ENCODE assay signal across 17 cellular contexts in the genomic region with DNA sequence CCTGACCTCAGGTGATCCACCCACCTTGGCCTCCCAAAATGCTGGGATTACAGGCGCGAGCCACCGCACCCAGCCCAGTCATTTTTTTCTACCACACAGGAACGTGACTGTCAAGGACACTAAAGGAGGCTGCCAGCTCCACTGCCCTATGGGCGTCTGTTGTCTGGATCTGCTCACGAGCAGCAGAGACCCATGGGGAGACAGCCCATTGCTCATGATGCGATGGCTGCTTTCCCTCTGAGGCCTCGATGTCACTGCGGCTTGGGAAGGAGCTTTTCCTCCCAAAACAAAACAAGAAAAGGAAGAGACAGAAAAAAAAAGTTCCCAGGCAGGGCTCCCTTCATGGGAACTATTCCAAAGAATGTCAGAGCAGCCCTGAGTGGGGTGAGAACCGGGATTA.
DNase-seq lines count a peak whose midpoint lies in the region; ATAC-seq and TF ChIP-seq lines count a peak whose summit lies in the region.
"Had no signal": no experiment of that assay in that cellular context is flagged by ENCODE, and none has a peak within 500 bp of the region (broad histone marks: within the 10 kb centered on the region; RNA-seq: fewer than 3 reads in every experiment).

No MANE protein-coding gene starts in this region.

- no peaks in the 10 kb centered on the region for H3K27me3 Mint-ChIP-seq in mesothelial cell of epicardium (ENCODE audit: low read depth)

- no peak overlapping the region for H3K27ac ChIP-seq in brain microvascular endothelial cell
- H3K27ac ChIP-seq: BLaER1 treated with 17β-estradiol and CSF1 and Interleukin-3, amounts not matched to agents 10 nM and 100 nM had no signal

- intact Hi-C loops in left ventricle myocardium superior (cut with micrococcal nuclease) (no loop called here), Right ventricle myocardium inferior (cut with DNase I) (no loop called here)

- ATAC-seq in left ventricle myocardium superior: no peak
- ATAC-seq in Right ventricle myocardium inferior: no peak
- ATAC-seq in HG03159 (IDR thresholded peaks at IDR 0.05; ENCODE audit: unreplicated experiment): no peak
- ATAC-seq: CD8-positive, alpha-beta T cell; GM23338; HCT116; HepG2 had no signal

- H3K27me3 ChIP-seq in brain microvascular endothelial cell (replicated peaks): no peaks in the 10 kb centered on the region
- H3K27me3 ChIP-seq: BLaER1 treated with 17β-estradiol and CSF1 and Interleukin-3, amounts not matched to agents 10 nM and 100 nM had no signal

- H3K4me3 ChIP-seq in brain microvascular endothelial cell (ENCODE audit: low read depth, low read length): no peak overlapping the region
- H3K4me3 ChIP-seq: BLaER1 treated with 17β-estradiol and CSF1 and Interleukin-3, amounts not matched to agents 10 nM and 100 nM; GM23338 had no signal

- in situ Hi-C loops in brain microvascular endothelial cell (cut with HindIII; ENCODE audit: low pct_ligation_motif_present, low sequenced_read_pairs): no loop called here

- H3K36me3 Mint-ChIP-seq in mesothelial cell of epicardium: peaks cover 44% of the 10 kb centered on the region
- H3K36me3 Mint-ChIP-seq: CD8-positive, alpha-beta T cell had no signal

- TF ChIP-seq CTCF in brain microvascular endothelial cell (IDR thresholded peaks at IDR 0.05; ENCODE audit: low read depth, low read length, missing control alignments) (no peak), mesothelial cell of epicardium (IDR thresholded peaks at IDR 0.05; ENCODE audit: unreplicated experiment) (no peak)

- H3K36me3 ChIP-seq in brain microvascular endothelial cell (replicated peaks): no peaks in the 10 kb centered on the region
- H3K36me3 ChIP-seq: BLaER1 treated with 17β-estradiol and CSF1 and Interleukin-3, amounts not matched to agents 10 nM and 100 nM had no signal

- peak overlapping the region; percentile 47 for H3K27ac Mint-ChIP-seq in mesothelial cell of epicardium
- H3K27ac Mint-ChIP-seq: B cell; CD8-positive, alpha-beta T cell; GM23338; HFFc6 had no signal

- H3K9me3 Mint-ChIP-seq in mesothelial cell of epicardium: no peaks in the 10 kb centered on the region
- H3K9me3 Mint-ChIP-seq: CD8-positive, alpha-beta T cell; GM23338; HFFc6 had no signal

- peak; percentile 39 for DNase-seq in left ventricle myocardium superior
- no peak for DNase-seq in Right ventricle myocardium inferior (ENCODE audit: missing footprints)
- DNase-seq in brain microvascular endothelial cell: peak; percentile 4
- no peak for DNase-seq in mesothelial cell of epicardium (ENCODE audit: low spot score in 2 of 2, unreplicated experiment in 2 of 2)
- DNase-seq in NCI-H187 treated with DMSO at 0.1 percent for 48 hours (lab: John Stamatoyannopoulos, UW): no peak
- no peak for DNase-seq in ureter (ENCODE audit: low spot score)
- DNase-seq: Calu3; CD8-positive, alpha-beta T cell; DMS79 treated with DMSO at 0.1 percent for 48 hours; GF-D8; HFFc6 had no signal

- no peak overlapping the region for H3K4me3 Mint-ChIP-seq in mesothelial cell of epicardium
- H3K4me3 Mint-ChIP-seq: B cell; CD8-positive, alpha-beta T cell; GM23338; HFFc6 had no signal

- H3K4me1 Mint-ChIP-seq in mesothelial cell of epicardium: peaks cover 6% of the 10 kb centered on the region
- H3K4me1 Mint-ChIP-seq: B cell, GM23338 had no signal

Comparison
In these comparisons a context has a peak if more than half of its experiments do, and no peak if none do; other contexts are left out.
1. DNase-seq: peak in left ventricle myocardium superior (single experiment) and brain microvascular endothelial cell (single experiment); none in Right ventricle myocardium inferior (single experiment), mesothelial cell of epicardium (0 of 2), NCI-H187 treated with DMSO at 0.1 percent for 48 hours (single experiment) and ureter (single experiment).